ENCODE assay signal across 8 cellular contexts in genomic region chr9:5582835-5583195, GRCh38. TPM values are rescaled to one million over a fixed set of nuclear protein-coding genes. Genes with fewer than 3 reads are reported as not detected.
A peak's percentile ranks its signal among the peaks of the same experiment; 100 is the strongest.
DNase-seq lines count a peak whose midpoint lies in the region; ATAC-seq and TF ChIP-seq lines count a peak whose summit lies in the region.

No MANE protein-coding gene starts in this region.

- H3K4me2 ChIP-seq in mesendoderm (ENCODE audit: low read length): no peak overlapping the region

- H3K79me1 ChIP-seq in mesendoderm (ENCODE audit: low read length): no peaks in the 10 kb centered on the region

- H3K4me1 ChIP-seq in heart right ventricle: peaks cover 0 to 31% (median 13%) of the 10 kb centered on the region in 9 donors
- H3K4me1 ChIP-seq in mesendoderm (ENCODE audit: control insufficient read depth, low read depth, low read length): no peaks in the 10 kb centered on the region

- no peak overlapping the region for H2AK5ac ChIP-seq in mesendoderm (ENCODE audit: low read length)

- no peaks in the 10 kb centered on the region for H3K36me3 ChIP-seq in heart right ventricle
- no peaks in the 10 kb centered on the region for H3K36me3 ChIP-seq in mesendoderm (ENCODE audit: control insufficient read depth, insufficient read depth, low read length)

- H4K8ac ChIP-seq in mesendoderm (ENCODE audit: low read depth, low read length): no peak overlapping the region

- peak; percentile 31 for ATAC-seq in HG03060 (IDR thresholded peaks at IDR 0.05; ENCODE audit: low read depth, unreplicated experiment)
- peak in 6 of 8 donors; percentile 52 to 87 (median 68) for ATAC-seq in heart right ventricle

- H3K79me2 ChIP-seq in mesendoderm (ENCODE audit: control insufficient read depth, insufficient read depth, low read length): no peaks in the 10 kb centered on the region

- WGBS in heart right ventricle, 2 donors: 10 to 30% methylated on average over 2 of the region's 2 CpGs
- no CpG with 5 or more reads among the region's 2 CpGs for WGBS in mesendoderm (ENCODE audit: extremely low coverage, insufficient coverage, low lambda C conversion rate)

- H3K9ac ChIP-seq in mesendoderm (ENCODE audit: low read length): no peak overlapping the region

- no peaks in the 10 kb centered on the region for H3K27me3 ChIP-seq in heart right ventricle
- H3K27me3 ChIP-seq in mesendoderm (ENCODE audit: insufficient read depth, low read length, poor library complexity): no peaks in the 10 kb centered on the region

- H2BK120ac ChIP-seq in mesendoderm (ENCODE audit: low read depth, low read length): no peak overlapping the region

- intact Hi-C loops in heart right ventricle (cut with DNase I): loop anchor here in 2 of 10 donors (5.0 kb wide), 2 partner anchors 81 to 126 kb away; no protein-coding TSS in a partner anchor

- H3K56ac ChIP-seq in mesendoderm (ENCODE audit: low read length): no peak overlapping the region

- no peak for TF ChIP-seq CTCF in heart right ventricle (IDR thresholded peaks at IDR 0.05)

- no peak overlapping the region for H2BK5ac ChIP-seq in mesendoderm (ENCODE audit: low read length)

- H3K23ac ChIP-seq in mesendoderm (ENCODE audit: low read length): no peak overlapping the region

- no peak overlapping the region for H2BK15ac ChIP-seq in mesendoderm (replicated peaks; ENCODE audit: low read depth)

- no peak overlapping the region for H3K18ac ChIP-seq in mesendoderm (ENCODE audit: low read length)

- H3K4me3 ChIP-seq in heart right ventricle (no peak overlapping the region), mesendoderm (ENCODE audit: low read length) (no peak overlapping the region)

- H3K27ac ChIP-seq in heart right ventricle (peak overlapping the region in 1 of 10 donors; percentile 3), mesendoderm (ENCODE audit: low read depth, low read length) (no peak overlapping the region)

- DNase-seq in stimulated activated CD4-positive, alpha-beta T cell treated with anti-CD3 and anti-CD28 coated beads, Interleukin-1b, Interleukin-23, amount 100 ng/mL, for 48 hours: peak; percentile 49
- no peak for DNase-seq in stimulated activated CD4-positive, alpha-beta T cell treated with anti-CD3 and anti-CD28 coated beads, Interleukin-2, amount 100 ng/mL, for 48 hours
- DNase-seq in activated CD4-positive, alpha-beta T cell treated with anti-CD3 and anti-CD28 coated beads, Interleukin-2, amount 50 U/mL, for 4 hours: peak; percentile 17 to 24
- peak in 1 of 2 donors; percentile 40 for DNase-seq in heart right ventricle
- DNase-seq in Kasumi-1 (lab: John Stamatoyannopoulos, UW): no peak
- DNase-seq in NCI-H2107 treated with DMSO at 0.1 percent for 48 hours (lab: John Stamatoyannopoulos, UW; ENCODE audit: unreplicated experiment): no peak
- DNase-seq in mesendoderm: no peak

- H3K9me3 ChIP-seq in heart right ventricle: peaks cover 0 to 3% (median 0%) of the 10 kb centered on the region in 11 donors

- no peak overlapping the region for H4K5ac ChIP-seq in mesendoderm (ENCODE audit: low read length)

- no peak overlapping the region for H3K4ac ChIP-seq in mesendoderm (ENCODE audit: low read depth, low read length)

RNA-seq across cellular contexts. Expression of gene RIC1, which starts 46.1 kb away (rescaled TPM):
- total RNA-seq in heart right ventricle: 10 to 100 TPM in 2 of 10 donors, 1 to 10 TPM in 8; 7.8 to 13.8 (median 8.5) TPM
- 1 to 10 TPM; 2.5 to 3.7 TPM for polyA plus RNA-seq in heart right ventricle
- polyA plus RNA-seq in mesendoderm (2013, experiment 1 of 2): 10.7 TPM
- polyA plus RNA-seq in mesendoderm (2013, experiment 2 of 2): 10.4 TPM

Comparison
In these comparisons a context has a peak if more than half of its experiments do, and no peak if none do; other contexts are left out.
1. DNase-seq: peak in stimulated activated CD4-positive, alpha-beta T cell treated with anti-CD3 and anti-CD28 coated beads, Interleukin-1b, Interleukin-23, amount 100 ng/mL, for 48 hours (single experiment) and activated CD4-positive, alpha-beta T cell treated with anti-CD3 and anti-CD28 coated beads, Interleukin-2, amount 50 U/mL, for 4 hours (2 of 2); none in stimulated activated CD4-positive, alpha-beta T cell treated with anti-CD3 and anti-CD28 coated beads, Interleukin-2, amount 100 ng/mL, for 48 hours (0 of 2), Kasumi-1 (0 of 2), NCI-H2107 treated with DMSO at 0.1 percent for 48 hours (single experiment) and mesendoderm (single experiment).